In the genomic region with DNA sequence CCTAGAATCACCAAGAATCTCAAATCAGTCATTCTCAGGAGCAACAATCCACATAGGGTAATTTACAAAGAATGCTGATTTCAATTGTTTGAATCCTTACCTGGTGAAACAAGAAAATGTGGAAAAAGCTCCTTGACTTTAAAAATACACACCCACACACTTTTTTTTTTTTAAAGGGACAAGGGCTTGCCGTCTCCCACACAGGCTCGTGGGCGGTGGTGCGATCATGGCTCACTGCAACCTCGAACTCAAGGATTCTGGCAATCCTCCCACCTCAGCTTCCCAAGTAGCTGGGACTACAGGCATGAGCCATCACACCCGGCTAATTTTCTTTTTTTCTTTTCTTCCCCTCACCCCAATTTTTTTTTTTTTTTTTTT, we compare ENCODE assay signal across 9 cellular contexts. TPM values are rescaled to one million over a fixed set of nuclear protein-coding genes. Genes with fewer than 3 reads are reported as not detected.
DNase-seq lines count a peak whose midpoint lies in the region; ATAC-seq, FAIRE-seq and TF ChIP-seq lines count a peak whose summit lies in the region.
"Had no signal": no experiment of that assay in that cellular context is flagged by ENCODE, and none has a peak within 500 bp of the region (broad histone marks: within the 10 kb centered on the region; RNA-seq: fewer than 3 reads in every experiment).

No MANE protein-coding gene starts in this region.

- H3K9ac ChIP-seq in mammary epithelial cell (ENCODE audit: insufficient read depth, low read length) = peak overlapping the region; percentile 61
- H3K9ac ChIP-seq in HepG2 (ENCODE audit: insufficient read depth, low read depth, low read length) = peak overlapping the region; percentile 24

- BruUV-seq in mammary epithelial cell (replicated peaks; lab: Mats Ljungman, UMichigan) = TSS peak; percentile 38
- TSS peak; percentile 97 for BruUV-seq in HepG2 (replicated peaks; lab: Mats Ljungman, UMichigan)

- CTCF ChIA-PET in mammary epithelial cell (lab: Charles Lee; ENCODE audit: low non-redundant PET) (interaction anchor here (0.8 to 0.9 kb wide), 2 partner anchors 29 to 59 kb away, joined by 7 read pairs; no protein-coding TSS in a partner anchor), HepG2 (lab: Yijun Ruan, JAX; ENCODE audit: low intra/inter-chr PET ratio, low total read pairs) (interaction anchor here (1.2 kb wide), 1 partner anchor 26 kb away, joined by 3 read pairs; no protein-coding TSS in a partner anchor)

- peak overlapping the region; percentile 43 for H3K4me2 ChIP-seq in mammary epithelial cell (ENCODE audit: insufficient read depth, low read depth, low read length)
- peak overlapping the region; percentile 84 for H3K4me2 ChIP-seq in HepG2 (ENCODE audit: low read depth, low read length)

- POLR2A ChIA-PET in HepG2 (lab: Yijun Ruan, JAX) = interaction anchor here (1.0 to 2.3 kb wide), 9 partner anchors 12 to 596 kb away, joined by 3 to 15 read pairs (median 7); partner anchors contain the start of gene BCAS4

- H3K4me3 ChIP-seq in mammary epithelial cell (replicated peaks in 1 of 3; ENCODE audit: insufficient read depth in 1 of 3, low read depth in 2 of 3, low read length in 3 of 3) (peak overlapping the region in 2 of 3 experiments; percentile 0 to 28), HepG2 (replicated peaks in 1 of 3; ENCODE audit: insufficient read depth in 1 of 3, low read depth in 2 of 3, low read length in 3 of 3) (peak overlapping the region; percentile 14 to 51 (median 16); a peak in 5 of 6 replicates), testis (no peak overlapping the region)

- no peaks in the 10 kb centered on the region for H3K9me3 ChIP-seq in mammary epithelial cell (replicated peaks; ENCODE audit: insufficient read depth, low read length)
- no peaks in the 10 kb centered on the region for H3K9me3 ChIP-seq in HepG2 (ENCODE audit: low read length)
- no peaks in the 10 kb centered on the region for H3K9me3 ChIP-seq in testis

- ATAC-seq in HepG2 (no peak), HG02981 (IDR thresholded peaks at IDR 0.05; ENCODE audit: unreplicated experiment) (no peak), GM18909 (IDR thresholded peaks at IDR 0.05; ENCODE audit: poor library complexity, unreplicated experiment) (no peak), GM18520 (IDR thresholded peaks at IDR 0.05; ENCODE audit: unreplicated experiment) (no peak)

- H3K27me3 ChIP-seq in mammary epithelial cell (ENCODE audit: insufficient read depth, low read length) (no peaks in the 10 kb centered on the region), HepG2 (ENCODE audit: control insufficient read depth in 1 of 2, insufficient read depth in 2 of 2, low read length in 2 of 2) (no peaks in the 10 kb centered on the region), testis (no peaks in the 10 kb centered on the region)

- H3K79me2 ChIP-seq in mammary epithelial cell (ENCODE audit: insufficient read depth, low read length) (no peaks in the 10 kb centered on the region), HepG2 (ENCODE audit: insufficient read depth, low read length) (no peaks in the 10 kb centered on the region)

- H4K20me1 ChIP-seq in mammary epithelial cell (ENCODE audit: insufficient read depth, low read length) (no peaks in the 10 kb centered on the region), HepG2 (ENCODE audit: insufficient read depth, low read length) (no peaks in the 10 kb centered on the region)

- dilution Hi-C loops in mammary epithelial cell (cut with HindIII; ENCODE audit: low sequenced_read_pairs) = no loop called here

- no peaks in the 10 kb centered on the region for H3K36me3 ChIP-seq in mammary epithelial cell (ENCODE audit: insufficient read depth, low read length)
- H3K36me3 ChIP-seq in HepG2 (replicated peaks in 1 of 2; ENCODE audit: control insufficient read depth in 1 of 2, insufficient read depth in 2 of 2, low read length in 2 of 2) = no peaks in the 10 kb centered on the region
- H3K36me3 ChIP-seq in testis (ENCODE audit: low read depth, missing control alignments) = no peaks in the 10 kb centered on the region

- TF ChIP-seq EP300 in Ishikawa (IDR thresholded peaks at IDR 0.05; ENCODE audit: borderline replicate concordance) (no peak), HepG2 (IDR thresholded peaks at IDR 0.05; ENCODE audit: low read depth in 2 of 2, low read length in 2 of 2) (no peak), HepG2 (CRISPR knock-in tag; IDR thresholded peaks at IDR 0.05; ENCODE audit: borderline replicate concordance) (no peak)

- WGBS in mammary epithelial cell (ENCODE audit: low coverage, missing lambda C conversion rate) = 0% methylated on average over 5 of the region's 6 CpGs
- 21% methylated on average over 6 of the region's 6 CpGs for WGBS in HepG2 (ENCODE audit: low lambda C conversion rate)
- 34 to 48% methylated on average over 6 of the region's 6 CpGs for WGBS in testis, 2 donors

- intact Hi-C loops in mammary epithelial cell (cut with micrococcal nuclease) = loop anchor here (1.0 to 5.0 kb wide), 3 partner anchors 26 to 270 kb away; no protein-coding TSS in a partner anchor
- intact Hi-C loops in HepG2 (cut with micrococcal nuclease; ENCODE audit: unreplicated experiment) = no loop called here
- intact Hi-C loops in testis (cut with DNase I; ENCODE audit: low total_unique reads) = no loop called here

- DNase-seq in mammary epithelial cell = no peak
- DNase-seq in HepG2 (ENCODE audit: low spot score) = no peak
- peak; percentile 17 for DNase-seq in testis
- no peak for DNase-seq in NCI-H748 treated with DMSO at 0.1 percent for 48 hours (lab: John Stamatoyannopoulos, UW)
- DNase-seq: DMS 273 treated with DMSO at 0.1 percent for 48 hours had no signal

- no peak for TF ChIP-seq POLR2A in HepG2 (IDR thresholded peaks at IDR 0.05; ENCODE audit: insufficient read depth in 1 of 2, low read depth in 2 of 2, low read length in 2 of 2)
- no peak for TF ChIP-seq POLR2A in testis (IDR thresholded peaks at IDR 0.05)

- TF ChIP-seq CTCF in mammary epithelial cell (conservative IDR thresholded peaks at IDR 0.05 in 1 of 2, IDR thresholded peaks at IDR 0.05 in 1 of 2; ENCODE audit: extremely low read depth in 1 of 2, insufficient read depth in 1 of 2, low read depth in 1 of 2, low read length in 2 of 2) (no peak), HepG2 (CRISPR knock-in tag; IDR thresholded peaks at IDR 0.05) (no peak), testis (IDR thresholded peaks at IDR 0.05) (no peak)

- TF ChIP-seq RAD21 in Ishikawa (IDR thresholded peaks at IDR 0.05; ENCODE audit: low read depth) (no peak), HepG2 (CRISPR knock-in tag; IDR thresholded peaks at IDR 0.05) (no peak)

- H3K27ac ChIP-seq in mammary epithelial cell (ENCODE audit: insufficient read depth, low read depth, low read length) = peak overlapping the region; percentile 90
- H3K27ac ChIP-seq in HepG2 (ENCODE audit: extremely low read length, insufficient read depth, low read length) = peak overlapping the region; percentile 66
- no peak overlapping the region for H3K27ac ChIP-seq in testis

- no peak for FAIRE-seq in HepG2 (lab: Jason Lieb, UNC)

- in situ Hi-C loops in mammary epithelial cell (cut with MboI; ENCODE audit: low sequenced_read_pairs in 2 of 2) = no loop called here
- in situ Hi-C loops in HepG2 (cut with HindIII; ENCODE audit: extremely low pct_ligation_motif_present, low pct_unique_long_range_greater_than_20kb) = no loop called here

- H2AFZ ChIP-seq in mammary epithelial cell (ENCODE audit: low read depth, low read length) (no peak overlapping the region), HepG2 (ENCODE audit: low read length) (no peak overlapping the region)

- H3K4me1 ChIP-seq in mammary epithelial cell (ENCODE audit: insufficient read depth, low read length) = peaks cover 37% of the 10 kb centered on the region
- peaks cover 67% of the 10 kb centered on the region for H3K4me1 ChIP-seq in HepG2 (ENCODE audit: insufficient read depth, low read length)
- peaks cover 7% of the 10 kb centered on the region for H3K4me1 ChIP-seq in testis

RNA-seq across cellular contexts. Expression of gene PARD6B, which starts 30.7 kb away (rescaled TPM):
- total RNA-seq in mammary epithelial cell (1 to 10 TPM; 5.6 to 7.7 TPM), HepG2 (2016; rRNA removed; fragmentation: Illumina TruSeq; extraction: Trizol) (22.2 and 26.6 TPM in 2 replicates), testis (10 to 100 TPM; 15.4 to 17.0 TPM)
- polyA plus RNA-seq in mammary epithelial cell (1.5 TPM), HepG2 (2011; rRNA removed) (6.0 and 6.9 TPM in 2 replicates), testis (ENCODE audit: insufficient read depth, low read depth, low replicate concordance) (3.8 TPM)
- polyA minus RNA-seq in mammary epithelial cell = 4.8 TPM
- 1.9 TPM in 2 replicates for total RNA-seq in HepG2 (2016; cell fraction: cytosol; rRNA removed; fragmentation: Illumina TruSeq; extraction: Trizol; ENCODE audit: low read depth)
- 21.4 and 26.1 TPM in 2 replicates for total RNA-seq in HepG2 (2016; cell fraction: insoluble cytoplasmic fraction; rRNA removed; fragmentation: Illumina TruSeq; extraction: Trizol)
- total RNA-seq in HepG2 (2016; cell fraction: membrane; rRNA removed; fragmentation: Illumina TruSeq; extraction: Trizol) = 10.5 and 11.8 TPM in 2 replicates
- 12.5 and 14.9 TPM in 2 replicates for total RNA-seq in HepG2 (2016; cell fraction: nucleus; rRNA removed; fragmentation: Illumina TruSeq; extraction: Trizol)
- polyA plus RNA-seq in HepG2 (2011; cell fraction: cytosol; rRNA removed) = 2.8 and 4.1 TPM in 2 replicates
- polyA plus RNA-seq in HepG2 (2011; cell fraction: nucleus; rRNA removed) = 2.6 and 3.1 TPM in 2 replicates
- 4.6 and 4.9 TPM in 2 replicates for polyA plus RNA-seq in HepG2 (2012)
- polyA plus RNA-seq in HepG2 (2016; cell fraction: cytosol; fragmentation: Illumina TruSeq; extraction: Trizol; ENCODE audit: low read depth) = 0.35 and 0.57 TPM in 2 replicates
- 8.8 and 9.1 TPM in 2 replicates for polyA plus RNA-seq in HepG2 (2016; cell fraction: insoluble cytoplasmic fraction; fragmentation: Illumina TruSeq; extraction: Trizol; ENCODE audit: low read depth)
- 2.6 and 2.7 TPM in 2 replicates for polyA plus RNA-seq in HepG2 (2016; cell fraction: membrane; fragmentation: Illumina TruSeq; extraction: Trizol; ENCODE audit: low read depth)
- polyA plus RNA-seq in HepG2 (2016; cell fraction: nucleus; fragmentation: Illumina TruSeq; extraction: Trizol; ENCODE audit: insufficient read depth, low read depth) = 13.0 and 13.3 TPM in 2 replicates
- polyA minus RNA-seq in HepG2 (2011; rRNA and poly(A)+ RNA removed; ENCODE audit: low replicate concordance) = 3.1 and 8.3 TPM in 2 replicates
- 22.0 and 24.4 TPM in 2 replicates for polyA minus RNA-seq in HepG2 (2011; cell fraction: cytosol; rRNA and poly(A)+ RNA removed)
- polyA minus RNA-seq in HepG2 (2011; cell fraction: nucleus; rRNA and poly(A)+ RNA removed) = 10.6 and 14.4 TPM in 2 replicates

RNA-seq across cellular contexts. Expression of gene BCAS4, which starts 32.8 kb away (rescaled TPM):
- total RNA-seq in mammary epithelial cell = 10 to 100 TPM; 15.0 to 16.4 TPM
- 21.4 TPM for polyA plus RNA-seq in mammary epithelial cell
- polyA minus RNA-seq in mammary epithelial cell = 2.7 TPM
- 5.9 and 7.2 TPM in 2 replicates for total RNA-seq in HepG2 (2016; rRNA removed; fragmentation: Illumina TruSeq; extraction: Trizol)
- total RNA-seq in HepG2 (2016; cell fraction: cytosol; rRNA removed; fragmentation: Illumina TruSeq; extraction: Trizol; ENCODE audit: low read depth) = 3.6 and 4.1 TPM in 2 replicates
- total RNA-seq in HepG2 (2016; cell fraction: insoluble cytoplasmic fraction; rRNA removed; fragmentation: Illumina TruSeq; extraction: Trizol) = 7.0 and 8.2 TPM in 2 replicates
- total RNA-seq in HepG2 (2016; cell fraction: membrane; rRNA removed; fragmentation: Illumina TruSeq; extraction: Trizol) = 6.0 and 7.8 TPM in 2 replicates
- 3.0 and 4.1 TPM in 2 replicates for total RNA-seq in HepG2 (2016; cell fraction: nucleus; rRNA removed; fragmentation: Illumina TruSeq; extraction: Trizol)
- 7.9 and 8.0 TPM in 2 replicates for polyA plus RNA-seq in HepG2 (2011; rRNA removed)
- polyA plus RNA-seq in HepG2 (2011; cell fraction: cytosol; rRNA removed) = 6.7 and 10.5 TPM in 2 replicates
- polyA plus RNA-seq in HepG2 (2011; cell fraction: nucleus; rRNA removed) = 4.6 and 7.3 TPM in 2 replicates
- polyA plus RNA-seq in HepG2 (2012) = 3.8 and 5.2 TPM in 2 replicates
- polyA plus RNA-seq in HepG2 (2016; cell fraction: cytosol; fragmentation: Illumina TruSeq; extraction: Trizol; ENCODE audit: low read depth) = 6.8 and 7.0 TPM in 2 replicates
- polyA plus RNA-seq in HepG2 (2016; cell fraction: insoluble cytoplasmic fraction; fragmentation: Illumina TruSeq; extraction: Trizol; ENCODE audit: low read depth) = 6.9 and 7.1 TPM in 2 replicates
- polyA plus RNA-seq in HepG2 (2016; cell fraction: membrane; fragmentation: Illumina TruSeq; extraction: Trizol; ENCODE audit: low read depth) = 5.1 and 6.4 TPM in 2 replicates
- 3.6 and 6.6 TPM in 2 replicates for polyA plus RNA-seq in HepG2 (2016; cell fraction: nucleus; fragmentation: Illumina TruSeq; extraction: Trizol; ENCODE audit: insufficient read depth, low read depth)
- 0.07 and 10.0 TPM in 2 replicates for polyA minus RNA-seq in HepG2 (2011; rRNA and poly(A)+ RNA removed; ENCODE audit: low replicate concordance)
- polyA minus RNA-seq in HepG2 (2011; cell fraction: cytosol; rRNA and poly(A)+ RNA removed) = 2.9 and 4.1 TPM in 2 replicates
- polyA minus RNA-seq in HepG2 (2011; cell fraction: nucleus; rRNA and poly(A)+ RNA removed) = 2.9 and 4.1 TPM in 2 replicates
- 10 to 100 TPM in 1 of 2 donors, 1 to 10 TPM in 1; 7.6 to 10.8 TPM for total RNA-seq in testis
- 5.8 TPM for polyA plus RNA-seq in testis (ENCODE audit: insufficient read depth, low read depth, low replicate concordance)

Comparison
In these comparisons a context has a peak if more than half of its experiments do, and no peak if none do; other contexts are left out.
1. H3K27ac ChIP-seq: peak in mammary epithelial cell (single experiment) and HepG2 (single experiment); none in testis (0 of 2).
2. H3K4me3 ChIP-seq: peak in mammary epithelial cell (2 of 3) and HepG2 (3 of 3); none in testis (0 of 2).